ENCODE assay signal across 8 cellular contexts in genomic region chr5:892390-893136, GRCh38. TPM values are rescaled to one million over a fixed set of nuclear protein-coding genes. Genes with fewer than 3 reads are reported as not detected.
DNase-seq lines count a peak whose midpoint lies in the region; ATAC-seq and TF ChIP-seq lines count a peak whose summit lies in the region.

BRD9 (minus strand) TSS chr5:892801; CDS start chr5:892657, 144 bp downstream.
TRIP13 (plus strand) TSS chr5:892884; CDS start chr5:892999, 115 bp downstream.

- peak within 1 kb of the TSS; percentile 93 for H3K27ac Mint-ChIP-seq in activated naive CD8-positive, alpha-beta T cell treated with anti-CD3 and anti-CD28 coated beads, Interleukin-2, amount 10 ng/mL, durations not matched to agents 7 days and 5 days
- H3K27ac Mint-ChIP-seq in type B pancreatic cell: peak within 1 kb of the TSS; percentile 92

- H3K4me1 ChIP-seq in cardiac muscle cell (ENCODE audit: low read depth): peaks cover 4% of the 10 kb centered on the region

- peak within 1 kb of the TSS; percentile 91 for H3K4me3 Mint-ChIP-seq in activated naive CD8-positive, alpha-beta T cell treated with anti-CD3 and anti-CD28 coated beads, Interleukin-2, amount 10 ng/mL, durations not matched to agents 7 days and 5 days
- H3K4me3 Mint-ChIP-seq in type B pancreatic cell: peak within 1 kb of the TSS; percentile 93

- H3K27me3 ChIP-seq in H7 (ENCODE audit: control insufficient read depth, insufficient read depth, low read length) (no peaks in the 10 kb centered on the region), cardiac muscle cell (no peaks in the 10 kb centered on the region)

- ATAC-seq in activated naive CD8-positive, alpha-beta T cell treated with anti-CD3 and anti-CD28 coated beads, Interleukin-2, amount 10 ng/mL, durations not matched to agents 7 days and 5 days (ENCODE audit: low read depth): peak; percentile 92

- DNase-seq in GM04504 (ENCODE audit: low read depth) (peak; percentile 39), H7 (peak; percentile 99), M059J (ENCODE audit: low read depth) (peak; percentile 80), SKM-1 treated with dmso at 0.1 percent for 144 hours (lab: John Stamatoyannopoulos, UW; ENCODE audit: unreplicated experiment) (peak; percentile 69), cardiac muscle cell (ENCODE audit: low read depth in 1 of 2, low spot score in 1 of 2) (peak; percentile 79 to 89), pons (ENCODE audit: low spot score) (peak; percentile 70), type B pancreatic cell (ENCODE audit: extremely low spot score, unreplicated experiment) (peak; percentile 87)
- DNase-seq in activated naive CD8-positive, alpha-beta T cell treated with anti-CD3 and anti-CD28 coated beads, Interleukin-2, amount 10 ng/mL, durations not matched to agents 7 days and 5 days: peak; percentile 92

- peaks cover 26% of the 10 kb centered on the region for H3K4me1 Mint-ChIP-seq in activated naive CD8-positive, alpha-beta T cell treated with anti-CD3 and anti-CD28 coated beads, Interleukin-2, amount 10 ng/mL, durations not matched to agents 7 days and 5 days
- peaks cover 14% of the 10 kb centered on the region for H3K4me1 Mint-ChIP-seq in type B pancreatic cell (ENCODE audit: unreplicated experiment)

- H3K27ac ChIP-seq in cardiac muscle cell: peak within 1 kb of the TSS; percentile 96

- no peaks in the 10 kb centered on the region for H3K9me3 Mint-ChIP-seq in activated naive CD8-positive, alpha-beta T cell treated with anti-CD3 and anti-CD28 coated beads, Interleukin-2, amount 10 ng/mL, durations not matched to agents 7 days and 5 days
- no peaks in the 10 kb centered on the region for H3K9me3 Mint-ChIP-seq in type B pancreatic cell

- TF ChIP-seq CTCF in cardiac muscle cell (IDR thresholded peaks at IDR 0.05; ENCODE audit: low read depth, low read length) (no peak), type B pancreatic cell (conservative IDR thresholded peaks at IDR 0.05) (peak; percentile 22)

- peaks cover 31% of the 10 kb centered on the region for H3K36me3 Mint-ChIP-seq in activated naive CD8-positive, alpha-beta T cell treated with anti-CD3 and anti-CD28 coated beads, Interleukin-2, amount 10 ng/mL, durations not matched to agents 7 days and 5 days
- H3K36me3 Mint-ChIP-seq in type B pancreatic cell: peaks cover 4% of the 10 kb centered on the region

- no peaks in the 10 kb centered on the region for H3K9me3 ChIP-seq in cardiac muscle cell (ENCODE audit: low read depth)

- POLR2A ChIA-PET in activated naive CD8-positive, alpha-beta T cell treated with anti-CD3 and anti-CD28 coated beads, Interleukin-2, amount 10 ng/mL, durations not matched to agents 7 days and 5 days (lab: Charles Lee): interaction anchor here (0.8 to 1.9 kb wide), 11 partner anchors 9 to 493 kb away, joined by 3 to 5 read pairs (median 3); partner anchors contain the start of gene CLPTM1L

- H3K36me3 ChIP-seq in H7 (replicated peaks; ENCODE audit: control insufficient read depth, insufficient read depth, low read length) (peaks cover 45% of the 10 kb centered on the region), cardiac muscle cell (peaks cover 24% of the 10 kb centered on the region)

- H3K4me3 ChIP-seq in H7 (ENCODE audit: insufficient read depth, low read depth, low read length) (peak within 1 kb of the TSS; percentile 92), cardiac muscle cell (peak within 1 kb of the TSS; percentile 61)

- no peaks in the 10 kb centered on the region for H3K27me3 Mint-ChIP-seq in activated naive CD8-positive, alpha-beta T cell treated with anti-CD3 and anti-CD28 coated beads, Interleukin-2, amount 10 ng/mL, durations not matched to agents 7 days and 5 days
- no peaks in the 10 kb centered on the region for H3K27me3 Mint-ChIP-seq in type B pancreatic cell

RNA-seq across cellular contexts. Expression of gene BRD9, which starts in this region (rescaled TPM):
- 32.1 and 39.3 TPM in 2 replicates for total RNA-seq in H7 (2014; rRNA removed; shearing (Covaris generic))
- total RNA-seq in M059J (2014; rRNA removed; shearing (Covaris generic)): 30.9 and 37.3 TPM in 2 replicates
- total RNA-seq in activated naive CD8-positive, alpha-beta T cell treated with anti-CD3 and anti-CD28 coated beads, Interleukin-2, amount 10 ng/mL, durations not matched to agents 7 days and 5 days: 10 to 100 TPM; 63.5 to 65.6 TPM
- total RNA-seq in cardiac muscle cell: 23.5 and 36.9 TPM in 2 replicates
- 20.8 and 24.5 TPM in 2 replicates for polyA plus RNA-seq in cardiac muscle cell
- 38.2 and 55.6 TPM in 2 replicates for total RNA-seq in type B pancreatic cell (ENCODE audit: low replicate concordance)

RNA-seq across cellular contexts. Expression of gene TRIP13, which starts in this region (rescaled TPM):
- 60.3 and 63.0 TPM in 2 replicates for total RNA-seq in H7 (2014; rRNA removed; shearing (Covaris generic))
- total RNA-seq in M059J (2014; rRNA removed; shearing (Covaris generic)): 44.5 and 62.9 TPM in 2 replicates
- total RNA-seq in activated naive CD8-positive, alpha-beta T cell treated with anti-CD3 and anti-CD28 coated beads, Interleukin-2, amount 10 ng/mL, durations not matched to agents 7 days and 5 days: 10 to 100 TPM; 18.3 to 20.9 TPM
- total RNA-seq in cardiac muscle cell: 9.8 and 10.4 TPM in 2 replicates
- 12.4 and 19.2 TPM in 2 replicates for polyA plus RNA-seq in cardiac muscle cell
- 9.3 and 18.2 TPM in 2 replicates for total RNA-seq in type B pancreatic cell (ENCODE audit: low replicate concordance)

Comparison
In these comparisons a context has a peak if more than half of its experiments do, and no peak if none do; other contexts are left out.
1. Peak in every context shown above with its lines: DNase-seq, ATAC-seq, H3K4me3 ChIP-seq and H3K27ac ChIP-seq.
2. DNase-seq: peak in every context shown above with its lines; median percentile 99 in H7; 92 in activated naive CD8-positive, alpha-beta T cell treated with anti-CD3 and anti-CD28 coated beads, Interleukin-2, amount 10 ng/mL, durations not matched to agents 7 days and 5 days; 87 in type B pancreatic cell; 84 in cardiac muscle cell; 80 in M059J; 70 in pons; 69 in SKM-1 treated with dmso at 0.1 percent for 144 hours; 39 in GM04504.